Comparison of ENCODE assay signal across 1 cellular context in genomic region chr17:43655702-43656275, GRCh38.
TF ChIP-seq lines count a peak whose summit lies in the region.

No MANE protein-coding gene starts in this region.

TF ChIP-seq in H1, 55 proteins besides CTCF, POLR2A, EP300 and RAD21:
- TF ChIP-seq FOSL1 (IDR thresholded peaks at IDR 0.05; ENCODE audit: insufficient read depth, low read depth, low read length) (no peak), HDAC2 (IDR thresholded peaks at IDR 0.05; ENCODE audit: borderline replicate concordance in 1 of 2, low read depth in 2 of 2, low read length in 2 of 2) (no peak), CHD7 (IDR thresholded peaks at IDR 0.05; ENCODE audit: insufficient replicate concordance, low read length) (no peak), TCF12 (IDR thresholded peaks at IDR 0.05; ENCODE audit: low read depth, low read length) (no peak), ATF3 (IDR thresholded peaks at IDR 0.05; ENCODE audit: insufficient read depth, low read depth, low read length) (no peak), CBX5 (IDR thresholded peaks at IDR 0.05; ENCODE audit: low read depth, low read length) (no peak), BRCA1 (IDR thresholded peaks at IDR 0.05; ENCODE audit: low read depth, low read length) (no peak)
